In the genomic region with DNA sequence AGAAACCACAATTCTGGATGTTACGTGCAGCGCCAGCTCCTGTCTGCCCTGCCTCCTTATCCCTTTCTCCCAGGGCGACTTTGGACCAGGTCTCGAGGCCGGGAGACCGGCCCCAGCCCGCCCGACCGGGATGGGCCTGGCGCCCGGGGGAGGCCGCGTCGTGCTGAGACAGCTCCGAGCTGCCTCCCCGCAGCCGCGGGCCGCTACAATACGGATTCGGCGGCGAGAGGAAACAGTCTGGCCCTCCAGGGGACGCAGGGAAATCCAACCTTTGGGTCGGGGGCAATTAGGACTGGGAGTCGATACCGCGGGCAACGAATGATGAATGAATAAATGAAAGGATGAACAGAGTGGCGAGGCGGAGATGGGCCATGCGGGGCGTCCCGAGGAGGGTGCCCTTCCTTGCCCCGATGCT, we compare ENCODE assay signal across 10 cellular contexts. TPM values are rescaled to one million over a fixed set of nuclear protein-coding genes. Genes with fewer than 3 reads are reported as not detected.
A peak's percentile ranks its signal among the peaks of the same experiment; 100 is the strongest.
DNase-seq lines count a peak whose midpoint lies in the region; ATAC-seq, FAIRE-seq and TF ChIP-seq lines count a peak whose summit lies in the region.
"Had no signal": no experiment of that assay in that cellular context is flagged by ENCODE, and none has a peak within 500 bp of the region (broad histone marks: within the 10 kb centered on the region; RNA-seq: fewer than 3 reads in every experiment).

No MANE protein-coding gene starts in this region.

- no peak for TF ChIP-seq EP300 in HepG2 (IDR thresholded peaks at IDR 0.05; ENCODE audit: low read depth in 2 of 2, low read length in 2 of 2)
- TF ChIP-seq EP300 in HepG2 (CRISPR knock-in tag; IDR thresholded peaks at IDR 0.05; ENCODE audit: borderline replicate concordance) = no peak

- H3K4me3 ChIP-seq in mammary epithelial cell (replicated peaks in 1 of 3; ENCODE audit: insufficient read depth in 1 of 3, low read depth in 2 of 3, low read length in 3 of 3) (peak overlapping the region; percentile 17 to 65 (median 36)), HepG2 (replicated peaks in 1 of 3; ENCODE audit: insufficient read depth in 1 of 3, low read depth in 2 of 3, low read length in 3 of 3) (peak overlapping the region; percentile 8 to 61 (median 11); a peak in 3 of 6 replicates)

- DNase-seq in DMS 273 (lab: John Stamatoyannopoulos, UW; ENCODE audit: unreplicated experiment) (peak; percentile 57), DMS 273 treated with DMSO at 0.1 percent for 48 hours (lab: John Stamatoyannopoulos, UW) (no peak), mammary epithelial cell (peak; percentile 59), HepG2 (ENCODE audit: low spot score) (no peak), GF-D8 (lab: John Stamatoyannopoulos, UW) (no peak)
- no peak for DNase-seq in stimulated activated naive CD8-positive, alpha-beta T cell treated with anti-CD3 and anti-CD28 coated beads, Interleukin-15, amount 100 ng/mL, for 72 hours

- peaks cover 28% of the 10 kb centered on the region for H3K27me3 Mint-ChIP-seq in stimulated activated naive CD8-positive, alpha-beta T cell treated with anti-CD3 and anti-CD28 coated beads, Interleukin-15, amount 100 ng/mL, for 72 hours

- no peaks in the 10 kb centered on the region for H3K9me3 Mint-ChIP-seq in stimulated activated naive CD8-positive, alpha-beta T cell treated with anti-CD3 and anti-CD28 coated beads, Interleukin-15, amount 100 ng/mL, for 72 hours

- H3K4me3 Mint-ChIP-seq in stimulated activated naive CD8-positive, alpha-beta T cell treated with anti-CD3 and anti-CD28 coated beads, Interleukin-15, amount 100 ng/mL, for 72 hours = peak overlapping the region in 1 of 2 donors; percentile 49

- H3K4me1 Mint-ChIP-seq in stimulated activated naive CD8-positive, alpha-beta T cell treated with anti-CD3 and anti-CD28 coated beads, Interleukin-15, amount 100 ng/mL, for 72 hours = peaks cover 42% of the 10 kb centered on the region

- H3K27me3 ChIP-seq in mammary epithelial cell (ENCODE audit: insufficient read depth, low read length) = no peaks in the 10 kb centered on the region
- peaks cover 6 to 11% of the 10 kb centered on the region in 2 experiments; a peak in 3 of 5 replicates for H3K27me3 ChIP-seq in HepG2 (ENCODE audit: control insufficient read depth in 1 of 2, insufficient read depth in 2 of 2, low read length in 2 of 2)

- no peak for TF ChIP-seq RAD21 in HepG2 (CRISPR knock-in tag; IDR thresholded peaks at IDR 0.05)

- in situ Hi-C loops in mammary epithelial cell (cut with MboI; ENCODE audit: low sequenced_read_pairs in 2 of 2) = no loop called here
- in situ Hi-C loops in HepG2 (cut with HindIII; ENCODE audit: extremely low pct_ligation_motif_present, low pct_unique_long_range_greater_than_20kb) = no loop called here

- H3K4me1 ChIP-seq in mammary epithelial cell (ENCODE audit: insufficient read depth, low read length) (peaks cover 65% of the 10 kb centered on the region), HepG2 (ENCODE audit: insufficient read depth, low read length) (peaks cover 30% of the 10 kb centered on the region)

- BruUV-seq in mammary epithelial cell (replicated peaks; lab: Mats Ljungman, UMichigan) = no TSS peak
- no TSS peak for BruUV-seq in HepG2 (replicated peaks; lab: Mats Ljungman, UMichigan)

- dilution Hi-C loops in mammary epithelial cell (cut with HindIII; ENCODE audit: low sequenced_read_pairs) = no loop called here

- TF ChIP-seq CTCF in mammary epithelial cell (conservative IDR thresholded peaks at IDR 0.05 in 1 of 2, IDR thresholded peaks at IDR 0.05 in 1 of 2; ENCODE audit: extremely low read depth in 1 of 2, insufficient read depth in 1 of 2, low read depth in 1 of 2, low read length in 2 of 2) = no peak
- TF ChIP-seq CTCF in HepG2 (CRISPR knock-in tag; IDR thresholded peaks at IDR 0.05) = no peak

- FAIRE-seq in HepG2 (lab: Jason Lieb, UNC) = no peak
- FAIRE-seq: frontal cortex had no signal

- H3K79me2 ChIP-seq in mammary epithelial cell (ENCODE audit: insufficient read depth, low read length) (peaks cover 20% of the 10 kb centered on the region), HepG2 (ENCODE audit: insufficient read depth, low read length) (no peaks in the 10 kb centered on the region)

- peak overlapping the region; percentile 44 for H3K27ac ChIP-seq in mammary epithelial cell (ENCODE audit: insufficient read depth, low read depth, low read length)
- no peak overlapping the region for H3K27ac ChIP-seq in HepG2 (ENCODE audit: extremely low read length, insufficient read depth, low read length)
- H3K27ac ChIP-seq: 22Rv1 had no signal

- WGBS in mammary epithelial cell (ENCODE audit: low coverage, missing lambda C conversion rate) = 6% methylated on average over 15 of the region's 35 CpGs
- 19% methylated on average over 27 of the region's 35 CpGs for WGBS in HepG2 (ENCODE audit: low lambda C conversion rate)

- POLR2A ChIA-PET in HepG2 (lab: Yijun Ruan, JAX) = interaction anchor here (1.8 kb wide), 1 partner anchor 34 kb away, joined by 9 read pairs; a partner anchor contains a TSS

- TF ChIP-seq POLR2A in HepG2 (IDR thresholded peaks at IDR 0.05; ENCODE audit: insufficient read depth in 1 of 2, low read depth in 2 of 2, low read length in 2 of 2) = no peak

- H2AFZ ChIP-seq in mammary epithelial cell (ENCODE audit: low read depth, low read length) = peak overlapping the region; percentile 14
- no peak overlapping the region for H2AFZ ChIP-seq in HepG2 (ENCODE audit: low read length)

- CTCF ChIA-PET in mammary epithelial cell (lab: Charles Lee; ENCODE audit: low non-redundant PET) = no interaction called here
- CTCF ChIA-PET in HepG2 (lab: Yijun Ruan, JAX; ENCODE audit: low intra/inter-chr PET ratio, low total read pairs) = no interaction called here

- peak overlapping the region in 1 of 2 donors; percentile 20 for H3K27ac Mint-ChIP-seq in stimulated activated naive CD8-positive, alpha-beta T cell treated with anti-CD3 and anti-CD28 coated beads, Interleukin-15, amount 100 ng/mL, for 72 hours

- ATAC-seq in HepG2 = peak; percentile 35
- peak; percentile 5 for ATAC-seq in stimulated activated naive CD8-positive, alpha-beta T cell treated with anti-CD3 and anti-CD28 coated beads, Interleukin-15, amount 100 ng/mL, for 72 hours
- ATAC-seq in HG02763 (IDR thresholded peaks at IDR 0.05; ENCODE audit: unreplicated experiment) = no peak
- no peak for ATAC-seq in GM21381 (IDR thresholded peaks at IDR 0.05; ENCODE audit: unreplicated experiment)

- H4K20me1 ChIP-seq in mammary epithelial cell (ENCODE audit: insufficient read depth, low read length) = no peaks in the 10 kb centered on the region
- H4K20me1 ChIP-seq in HepG2 (ENCODE audit: insufficient read depth, low read length) = peaks cover 41% of the 10 kb centered on the region

- H3K4me2 ChIP-seq in mammary epithelial cell (ENCODE audit: insufficient read depth, low read depth, low read length) = peak overlapping the region; percentile 64
- H3K4me2 ChIP-seq in HepG2 (ENCODE audit: low read depth, low read length) = peak overlapping the region; percentile 55

- H3K36me3 ChIP-seq in mammary epithelial cell (ENCODE audit: insufficient read depth, low read length) (peaks cover 28% of the 10 kb centered on the region), HepG2 (replicated peaks in 1 of 2; ENCODE audit: control insufficient read depth in 1 of 2, insufficient read depth in 2 of 2, low read length in 2 of 2) (peaks cover 16 to 35% of the 10 kb centered on the region in 2 experiments)

- H3K9ac ChIP-seq in mammary epithelial cell (ENCODE audit: insufficient read depth, low read length) = peak overlapping the region; percentile 20
- H3K9ac ChIP-seq in HepG2 (ENCODE audit: insufficient read depth, low read depth, low read length) = no peak overlapping the region

- intact Hi-C loops in mammary epithelial cell (cut with micrococcal nuclease) = loop anchor here (5.0 kb wide), 2 partner anchors 275 to 385 kb away; a partner anchor contains a TSS
- intact Hi-C loops in HepG2 (cut with micrococcal nuclease; ENCODE audit: unreplicated experiment) = no loop called here

- no peaks in the 10 kb centered on the region for H3K9me3 ChIP-seq in mammary epithelial cell (replicated peaks; ENCODE audit: insufficient read depth, low read length)
- no peaks in the 10 kb centered on the region for H3K9me3 ChIP-seq in HepG2 (ENCODE audit: low read length)

RNA-seq across cellular contexts. Expression of a gene that starts 0.5 kb away (rescaled TPM):
- 10 to 100 TPM; 16.0 to 45.0 TPM for total RNA-seq in mammary epithelial cell
- polyA plus RNA-seq in mammary epithelial cell = 13.0 TPM
- polyA minus RNA-seq in mammary epithelial cell = 14.2 TPM
- total RNA-seq in HepG2 (2016; rRNA removed; fragmentation: Illumina TruSeq; extraction: Trizol) = 0.32 TPM in 1 of 2 replicates, not detected in the other
- total RNA-seq in HepG2 (2016; cell fraction: cytosol; rRNA removed; fragmentation: Illumina TruSeq; extraction: Trizol; ENCODE audit: low read depth) = not detected in 2 replicates
- total RNA-seq in HepG2 (2016; cell fraction: insoluble cytoplasmic fraction; rRNA removed; fragmentation: Illumina TruSeq; extraction: Trizol) = 0.07 and 0.17 TPM in 2 replicates
- not detected in 2 replicates for total RNA-seq in HepG2 (2016; cell fraction: membrane; rRNA removed; fragmentation: Illumina TruSeq; extraction: Trizol)
- total RNA-seq in HepG2 (2016; cell fraction: nucleus; rRNA removed; fragmentation: Illumina TruSeq; extraction: Trizol) = not detected in 2 replicates
- 0.04 and 0.13 TPM in 2 replicates for polyA plus RNA-seq in HepG2 (2011; rRNA removed)
- 0.05 TPM in 2 replicates for polyA plus RNA-seq in HepG2 (2011; cell fraction: cytosol; rRNA removed)
- 0.16 TPM in 1 of 2 replicates, not detected in the other for polyA plus RNA-seq in HepG2 (2011; cell fraction: nucleus; rRNA removed)
- polyA plus RNA-seq in HepG2 (2012) = 0.09 and 0.36 TPM in 2 replicates
- polyA plus RNA-seq in HepG2 (2016; cell fraction: cytosol; fragmentation: Illumina TruSeq; extraction: Trizol; ENCODE audit: low read depth) = not detected in 2 replicates
- polyA plus RNA-seq in HepG2 (2016; cell fraction: insoluble cytoplasmic fraction; fragmentation: Illumina TruSeq; extraction: Trizol; ENCODE audit: low read depth) = not detected in 2 replicates
- not detected in 2 replicates for polyA plus RNA-seq in HepG2 (2016; cell fraction: membrane; fragmentation: Illumina TruSeq; extraction: Trizol; ENCODE audit: low read depth)
- not detected in 2 replicates for polyA plus RNA-seq in HepG2 (2016; cell fraction: nucleus; fragmentation: Illumina TruSeq; extraction: Trizol; ENCODE audit: insufficient read depth, low read depth)
- polyA minus RNA-seq in HepG2 (2011; rRNA and poly(A)+ RNA removed; ENCODE audit: low replicate concordance) = 0.86 and 2.8 TPM in 2 replicates
- not detected in 2 replicates for polyA minus RNA-seq in HepG2 (2011; cell fraction: cytosol; rRNA and poly(A)+ RNA removed)
- polyA minus RNA-seq in HepG2 (2011; cell fraction: nucleus; rRNA and poly(A)+ RNA removed) = not detected in 2 replicates

RNA-seq across cellular contexts. Expression of a gene that starts 33.9 kb away (rescaled TPM):
- total RNA-seq in mammary epithelial cell (1,000 to 10,000 TPM; 2,783 to 3,063 TPM), HepG2 (2016; rRNA removed; fragmentation: Illumina TruSeq; extraction: Trizol) (488 and 574 TPM in 2 replicates)
- polyA plus RNA-seq in mammary epithelial cell (3,498 TPM), HepG2 (2011; rRNA removed) (766 and 780 TPM in 2 replicates)
- 5,832 TPM for polyA minus RNA-seq in mammary epithelial cell
- total RNA-seq in HepG2 (2016; cell fraction: cytosol; rRNA removed; fragmentation: Illumina TruSeq; extraction: Trizol; ENCODE audit: low read depth) = 56.7 and 63.3 TPM in 2 replicates
- total RNA-seq in HepG2 (2016; cell fraction: insoluble cytoplasmic fraction; rRNA removed; fragmentation: Illumina TruSeq; extraction: Trizol) = 500 and 538 TPM in 2 replicates
- total RNA-seq in HepG2 (2016; cell fraction: membrane; rRNA removed; fragmentation: Illumina TruSeq; extraction: Trizol) = 102 TPM in 2 replicates
- 265 and 278 TPM in 2 replicates for total RNA-seq in HepG2 (2016; cell fraction: nucleus; rRNA removed; fragmentation: Illumina TruSeq; extraction: Trizol)
- polyA plus RNA-seq in HepG2 (2011; cell fraction: cytosol; rRNA removed) = 619 and 801 TPM in 2 replicates
- 586 and 619 TPM in 2 replicates for polyA plus RNA-seq in HepG2 (2011; cell fraction: nucleus; rRNA removed)
- polyA plus RNA-seq in HepG2 (2012) = 811 and 958 TPM in 2 replicates
- polyA plus RNA-seq in HepG2 (2016; cell fraction: cytosol; fragmentation: Illumina TruSeq; extraction: Trizol; ENCODE audit: low read depth) = 52.1 and 54.7 TPM in 2 replicates
- 373 and 468 TPM in 2 replicates for polyA plus RNA-seq in HepG2 (2016; cell fraction: insoluble cytoplasmic fraction; fragmentation: Illumina TruSeq; extraction: Trizol; ENCODE audit: low read depth)
- polyA plus RNA-seq in HepG2 (2016; cell fraction: membrane; fragmentation: Illumina TruSeq; extraction: Trizol; ENCODE audit: low read depth) = 77.8 and 83.1 TPM in 2 replicates
- polyA plus RNA-seq in HepG2 (2016; cell fraction: nucleus; fragmentation: Illumina TruSeq; extraction: Trizol; ENCODE audit: insufficient read depth, low read depth) = 330 and 335 TPM in 2 replicates
- 1,889 and 3,533 TPM in 2 replicates for polyA minus RNA-seq in HepG2 (2011; rRNA and poly(A)+ RNA removed; ENCODE audit: low replicate concordance)
- 776 TPM in 2 replicates for polyA minus RNA-seq in HepG2 (2011; cell fraction: cytosol; rRNA and poly(A)+ RNA removed)
- 532 and 663 TPM in 2 replicates for polyA minus RNA-seq in HepG2 (2011; cell fraction: nucleus; rRNA and poly(A)+ RNA removed)

Comparison
In these comparisons a context has a peak if more than half of its experiments do, and no peak if none do; other contexts are left out.
1. DNase-seq: peak in DMS 273 (single experiment) and mammary epithelial cell (single experiment); none in DMS 273 treated with DMSO at 0.1 percent for 48 hours (single experiment), HepG2 (single experiment), stimulated activated naive CD8-positive, alpha-beta T cell treated with anti-CD3 and anti-CD28 coated beads, Interleukin-15, amount 100 ng/mL, for 72 hours (0 of 2) and GF-D8 (single experiment).
2. ATAC-seq: peak in HepG2 (single experiment) and stimulated activated naive CD8-positive, alpha-beta T cell treated with anti-CD3 and anti-CD28 coated beads, Interleukin-15, amount 100 ng/mL, for 72 hours (single experiment); none in HG02763 (single experiment) and GM21381 (single experiment).
3. RNA of a gene that starts 0.5 kb away (total RNA-seq): 16.0 to 45.0 TPM in mammary epithelial cell; 0.07 to 0.32 TPM in HepG2; every median in the first group is over 10 times any median in the second.